Comparison of ENCODE assay signal across 1 cellular context in the genomic region with DNA sequence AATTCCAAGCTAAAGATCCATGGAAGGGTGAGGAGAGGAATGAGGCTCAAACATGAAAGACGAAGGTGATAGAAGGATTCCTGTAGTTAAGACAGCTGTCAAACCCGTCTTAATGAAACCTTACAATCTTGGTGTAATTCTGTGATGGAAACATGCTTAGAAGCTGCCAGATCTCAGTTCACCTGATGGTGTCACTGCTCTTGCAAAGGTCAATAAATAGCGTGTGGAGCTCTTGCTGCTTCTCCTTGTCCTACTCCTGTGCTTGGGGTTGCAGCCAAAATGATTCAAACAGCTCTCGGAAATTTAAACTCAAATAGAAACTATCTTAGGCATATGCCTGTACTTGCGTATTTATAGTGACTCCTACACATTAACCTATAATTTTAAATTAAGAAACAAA.
TF ChIP-seq lines count a peak whose summit lies in the region.

No MANE protein-coding gene starts in this region.

TF ChIP-seq in WTC11, 78 proteins besides CTCF, POLR2A, EP300 and RAD21 (continued from another document):
- TF ChIP-seq, protein P1, sequence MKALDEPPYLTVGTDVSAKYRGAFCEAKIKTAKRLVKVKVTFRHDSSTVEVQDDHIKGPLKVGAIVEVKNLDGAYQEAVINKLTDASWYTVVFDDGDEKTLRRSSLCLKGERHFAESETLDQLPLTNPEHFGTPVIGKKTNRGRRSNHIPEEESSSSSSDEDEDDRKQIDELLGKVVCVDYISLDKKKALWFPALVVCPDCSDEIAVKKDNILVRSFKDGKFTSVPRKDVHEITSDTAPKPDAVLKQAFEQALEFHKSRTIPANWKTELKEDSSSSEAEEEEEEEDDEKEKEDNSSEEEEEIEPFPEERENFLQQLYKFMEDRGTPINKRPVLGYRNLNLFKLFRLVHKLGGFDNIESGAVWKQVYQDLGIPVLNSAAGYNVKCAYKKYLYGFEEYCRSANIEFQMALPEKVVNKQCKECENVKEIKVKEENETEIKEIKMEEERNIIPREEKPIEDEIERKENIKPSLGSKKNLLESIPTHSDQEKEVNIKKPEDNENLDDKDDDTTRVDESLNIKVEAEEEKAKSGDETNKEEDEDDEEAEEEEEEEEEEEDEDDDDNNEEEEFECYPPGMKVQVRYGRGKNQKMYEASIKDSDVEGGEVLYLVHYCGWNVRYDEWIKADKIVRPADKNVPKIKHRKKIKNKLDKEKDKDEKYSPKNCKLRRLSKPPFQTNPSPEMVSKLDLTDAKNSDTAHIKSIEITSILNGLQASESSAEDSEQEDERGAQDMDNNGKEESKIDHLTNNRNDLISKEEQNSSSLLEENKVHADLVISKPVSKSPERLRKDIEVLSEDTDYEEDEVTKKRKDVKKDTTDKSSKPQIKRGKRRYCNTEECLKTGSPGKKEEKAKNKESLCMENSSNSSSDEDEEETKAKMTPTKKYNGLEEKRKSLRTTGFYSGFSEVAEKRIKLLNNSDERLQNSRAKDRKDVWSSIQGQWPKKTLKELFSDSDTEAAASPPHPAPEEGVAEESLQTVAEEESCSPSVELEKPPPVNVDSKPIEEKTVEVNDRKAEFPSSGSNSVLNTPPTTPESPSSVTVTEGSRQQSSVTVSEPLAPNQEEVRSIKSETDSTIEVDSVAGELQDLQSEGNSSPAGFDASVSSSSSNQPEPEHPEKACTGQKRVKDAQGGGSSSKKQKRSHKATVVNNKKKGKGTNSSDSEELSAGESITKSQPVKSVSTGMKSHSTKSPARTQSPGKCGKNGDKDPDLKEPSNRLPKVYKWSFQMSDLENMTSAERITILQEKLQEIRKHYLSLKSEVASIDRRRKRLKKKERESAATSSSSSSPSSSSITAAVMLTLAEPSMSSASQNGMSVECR (CRISPR knock-in tag; IDR thresholded peaks at IDR 0.05; ENCODE audit: borderline replicate concordance): no peak
- TF ChIP-seq OVOL2 (CRISPR knock-in tag; IDR thresholded peaks at IDR 0.05; ENCODE audit: borderline replicate concordance) (no peak), TEAD1 (CRISPR knock-in tag; IDR thresholded peaks at IDR 0.05) (no peak), ZNF317 (CRISPR knock-in tag; IDR thresholded peaks at IDR 0.05; ENCODE audit: borderline replicate concordance, low read depth) (no peak), ZNF263 (CRISPR knock-in tag; IDR thresholded peaks at IDR 0.05; ENCODE audit: low read depth) (no peak), NR2C2 (CRISPR knock-in tag; IDR thresholded peaks at IDR 0.05) (no peak)
- TF ChIP-seq, protein P2, sequence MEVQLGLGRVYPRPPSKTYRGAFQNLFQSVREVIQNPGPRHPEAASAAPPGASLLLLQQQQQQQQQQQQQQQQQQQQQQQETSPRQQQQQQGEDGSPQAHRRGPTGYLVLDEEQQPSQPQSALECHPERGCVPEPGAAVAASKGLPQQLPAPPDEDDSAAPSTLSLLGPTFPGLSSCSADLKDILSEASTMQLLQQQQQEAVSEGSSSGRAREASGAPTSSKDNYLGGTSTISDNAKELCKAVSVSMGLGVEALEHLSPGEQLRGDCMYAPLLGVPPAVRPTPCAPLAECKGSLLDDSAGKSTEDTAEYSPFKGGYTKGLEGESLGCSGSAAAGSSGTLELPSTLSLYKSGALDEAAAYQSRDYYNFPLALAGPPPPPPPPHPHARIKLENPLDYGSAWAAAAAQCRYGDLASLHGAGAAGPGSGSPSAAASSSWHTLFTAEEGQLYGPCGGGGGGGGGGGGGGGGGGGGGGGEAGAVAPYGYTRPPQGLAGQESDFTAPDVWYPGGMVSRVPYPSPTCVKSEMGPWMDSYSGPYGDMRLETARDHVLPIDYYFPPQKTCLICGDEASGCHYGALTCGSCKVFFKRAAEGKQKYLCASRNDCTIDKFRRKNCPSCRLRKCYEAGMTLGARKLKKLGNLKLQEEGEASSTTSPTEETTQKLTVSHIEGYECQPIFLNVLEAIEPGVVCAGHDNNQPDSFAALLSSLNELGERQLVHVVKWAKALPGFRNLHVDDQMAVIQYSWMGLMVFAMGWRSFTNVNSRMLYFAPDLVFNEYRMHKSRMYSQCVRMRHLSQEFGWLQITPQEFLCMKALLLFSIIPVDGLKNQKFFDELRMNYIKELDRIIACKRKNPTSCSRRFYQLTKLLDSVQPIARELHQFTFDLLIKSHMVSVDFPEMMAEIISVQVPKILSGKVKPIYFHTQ (CRISPR knock-in tag; IDR thresholded peaks at IDR 0.05): no peak
- TF ChIP-seq, protein P3, sequence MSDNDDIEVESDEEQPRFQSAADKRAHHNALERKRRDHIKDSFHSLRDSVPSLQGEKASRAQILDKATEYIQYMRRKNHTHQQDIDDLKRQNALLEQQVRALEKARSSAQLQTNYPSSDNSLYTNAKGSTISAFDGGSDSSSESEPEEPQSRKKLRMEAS (CRISPR knock-in tag; IDR thresholded peaks at IDR 0.05): no peak
- TF ChIP-seq, protein P4, sequence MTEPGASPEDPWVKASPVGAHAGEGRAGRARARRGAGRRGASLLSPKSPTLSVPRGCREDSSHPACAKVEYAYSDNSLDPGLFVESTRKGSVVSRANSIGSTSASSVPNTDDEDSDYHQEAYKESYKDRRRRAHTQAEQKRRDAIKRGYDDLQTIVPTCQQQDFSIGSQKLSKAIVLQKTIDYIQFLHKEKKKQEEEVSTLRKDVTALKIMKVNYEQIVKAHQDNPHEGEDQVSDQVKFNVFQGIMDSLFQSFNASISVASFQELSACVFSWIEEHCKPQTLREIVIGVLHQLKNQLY (CRISPR knock-in tag; IDR thresholded peaks at IDR 0.05): no peak
